15 cellular contexts compared by ENCODE assay signal in the genomic region with DNA sequence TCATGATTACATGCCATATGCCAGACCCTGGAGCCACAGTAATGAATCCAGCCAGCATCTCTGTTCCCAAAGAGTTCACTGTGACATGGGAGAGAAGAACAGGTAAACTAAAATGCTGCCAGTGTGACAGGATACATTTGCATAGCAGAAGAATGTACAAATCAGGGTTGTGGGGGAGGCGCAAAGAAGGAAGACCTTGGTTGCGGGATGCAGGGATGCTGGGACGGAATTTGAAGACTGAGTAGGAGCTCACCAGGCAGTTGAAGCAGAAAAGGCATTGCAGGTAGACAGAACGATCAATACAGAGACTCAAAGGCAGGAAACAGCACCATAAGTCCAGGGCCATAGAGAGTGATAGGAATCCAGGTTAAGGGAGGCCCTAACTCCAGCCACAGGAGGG.
DNase-seq lines count a peak whose midpoint lies in the region; ATAC-seq and TF ChIP-seq lines count a peak whose summit lies in the region.
"Had no signal": no experiment of that assay in that cellular context is flagged by ENCODE, and none has a peak within 500 bp of the region (broad histone marks: within the 10 kb centered on the region; RNA-seq: fewer than 3 reads in every experiment).

No MANE protein-coding gene starts in this region.

- H2BK5ac ChIP-seq in neuronal stem cell (ENCODE audit: low read length): no peak overlapping the region

- no peaks in the 10 kb centered on the region for H3K9me3 Mint-ChIP-seq in osteocyte (ENCODE audit: unreplicated experiment)
- H3K9me3 Mint-ChIP-seq: CD4-positive, alpha-beta T cell; H9 had no signal

- no peak overlapping the region for H3K9ac ChIP-seq in neuronal stem cell (ENCODE audit: low read depth, low read length, poor library complexity)

- no peak overlapping the region for H3K4me2 ChIP-seq in neuronal stem cell (ENCODE audit: insufficient read depth, low read length, poor library complexity, severe bottlenecking)

- no peak overlapping the region for H2AFZ ChIP-seq in neuronal stem cell (ENCODE audit: low read length)

- H3K27ac ChIP-seq in angular gyrus (ENCODE audit: low read depth, low read length): peak overlapping the region; percentile 59
- H3K27ac ChIP-seq in dorsolateral prefrontal cortex: peak overlapping the region in 36 of 59 donors; percentile 7 to 89 (median 64)
- no peak overlapping the region for H3K27ac ChIP-seq in neuronal stem cell (replicated peaks; ENCODE audit: low read length)
- H3K27ac ChIP-seq: C4-2B had no signal

- H3K9me3 ChIP-seq in neuronal stem cell (replicated peaks in 1 of 2; ENCODE audit: control insufficient read depth in 2 of 2, insufficient read depth in 1 of 2, low read depth in 1 of 2, low read length in 2 of 2): no peaks in the 10 kb centered on the region
- H3K9me3 ChIP-seq: Caco-2 had no signal

- no peak overlapping the region for H3K27ac Mint-ChIP-seq in osteocyte (ENCODE audit: unreplicated experiment)
- H3K27ac Mint-ChIP-seq: CD4-positive, alpha-beta T cell; H9 had no signal

- H3K36me3 Mint-ChIP-seq in osteocyte (ENCODE audit: unreplicated experiment): no peaks in the 10 kb centered on the region

- ATAC-seq in HG02981 (IDR thresholded peaks at IDR 0.05; ENCODE audit: unreplicated experiment) (no peak), GM18861 (IDR thresholded peaks at IDR 0.05; ENCODE audit: unreplicated experiment) (no peak)
- ATAC-seq: K562 had no signal

- H2BK120ac ChIP-seq in neuronal stem cell (ENCODE audit: low read depth, low read length): no peak overlapping the region

- H2AK5ac ChIP-seq in neuronal stem cell (ENCODE audit: low read depth, low read length): no peak overlapping the region

- no peak overlapping the region for H4K91ac ChIP-seq in neuronal stem cell (ENCODE audit: low read depth, low read length, poor library complexity)

- H2BK12ac ChIP-seq in neuronal stem cell (ENCODE audit: low read length): peak overlapping the region; percentile 18

- H3K14ac ChIP-seq in neuronal stem cell (ENCODE audit: low read length): no peak overlapping the region

- H3K36me3 ChIP-seq in neuronal stem cell (replicated peaks in 1 of 2; ENCODE audit: control insufficient read depth in 2 of 2, insufficient read depth in 2 of 2, low read length in 2 of 2): no peaks in the 10 kb centered on the region

- intact Hi-C loops in dorsolateral prefrontal cortex (cut with DNase I): no loop called here

- H3K23ac ChIP-seq in neuronal stem cell (ENCODE audit: low read depth, low read length, poor library complexity): no peak overlapping the region

- TF ChIP-seq CTCF in dorsolateral prefrontal cortex (IDR thresholded peaks at IDR 0.05 in 54 of 56, conservative IDR thresholded peaks at IDR 0.05 in 2 of 56; ENCODE audit: low read depth in 1 of 56, partially characterized antibody in 56 of 56): no peak
- TF ChIP-seq CTCF in osteocyte (IDR thresholded peaks at IDR 0.05): no peak

- H3K27me3 ChIP-seq in dorsolateral prefrontal cortex (peaks cover 0 to 12% (median 0%) of the 10 kb centered on the region in 45 donors), neuronal stem cell (ENCODE audit: control insufficient read depth in 3 of 3, insufficient read depth in 3 of 3, low read depth in 1 of 3, low read length in 3 of 3) (peaks cover 0 to 15% (median 0%) of the 10 kb centered on the region in 3 experiments)

- no CpG with 5 or more reads among the region's 4 CpGs for WGBS in neuronal stem cell (ENCODE audit: extremely low coverage in 2 of 2, insufficient read length in 2 of 2, insufficient replicate concordance in 1 of 2), 2 donors

- no peak overlapping the region for H3K4me3 ChIP-seq in dorsolateral prefrontal cortex
- no peak overlapping the region for H3K4me3 ChIP-seq in neuronal stem cell (ENCODE audit: low read length in 2 of 2)
- H3K4me3 ChIP-seq: K562 had no signal

- no peak overlapping the region for H3K18ac ChIP-seq in neuronal stem cell (ENCODE audit: low read length)

- H3K4me1 ChIP-seq in neuronal stem cell (ENCODE audit: control insufficient read depth in 2 of 2, insufficient read depth in 1 of 2, low read depth in 1 of 2, low read length in 2 of 2): peaks cover 0 to 7% of the 10 kb centered on the region in 2 donors
- H3K4me1 ChIP-seq: Caco-2 had no signal

- H2BK15ac ChIP-seq in neuronal stem cell (ENCODE audit: low read length): no peak overlapping the region

- DNase-seq in dorsolateral prefrontal cortex (no peak), neuronal stem cell (ENCODE audit: low spot score) (no peak), activated gamma-delta T cell (lab: John Stamatoyannopoulos, UW) (no peak), osteocyte (ENCODE audit: extremely low spot score, unreplicated experiment) (no peak)
- DNase-seq: ACHN; Caco-2; CD4-positive, alpha-beta T cell; GOT3; H9; IMR-90 had no signal

- H3K4ac ChIP-seq in neuronal stem cell (ENCODE audit: low read length): no peak overlapping the region

- H3K79me1 ChIP-seq in neuronal stem cell (ENCODE audit: low read depth, low read length): no peaks in the 10 kb centered on the region

- H4K8ac ChIP-seq in neuronal stem cell (ENCODE audit: low read depth, low read length): no peak overlapping the region

- H3K4me3 Mint-ChIP-seq in osteocyte (ENCODE audit: unreplicated experiment): no peak overlapping the region
- H3K4me3 Mint-ChIP-seq: CD4-positive, alpha-beta T cell; H9 had no signal

- no peaks in the 10 kb centered on the region for H3K4me1 Mint-ChIP-seq in osteocyte (ENCODE audit: unreplicated experiment)

- H3K27me3 Mint-ChIP-seq in osteocyte (ENCODE audit: unreplicated experiment): no peaks in the 10 kb centered on the region
